Comparison of ENCODE assay signal across 1 cellular context in the genomic region with DNA sequence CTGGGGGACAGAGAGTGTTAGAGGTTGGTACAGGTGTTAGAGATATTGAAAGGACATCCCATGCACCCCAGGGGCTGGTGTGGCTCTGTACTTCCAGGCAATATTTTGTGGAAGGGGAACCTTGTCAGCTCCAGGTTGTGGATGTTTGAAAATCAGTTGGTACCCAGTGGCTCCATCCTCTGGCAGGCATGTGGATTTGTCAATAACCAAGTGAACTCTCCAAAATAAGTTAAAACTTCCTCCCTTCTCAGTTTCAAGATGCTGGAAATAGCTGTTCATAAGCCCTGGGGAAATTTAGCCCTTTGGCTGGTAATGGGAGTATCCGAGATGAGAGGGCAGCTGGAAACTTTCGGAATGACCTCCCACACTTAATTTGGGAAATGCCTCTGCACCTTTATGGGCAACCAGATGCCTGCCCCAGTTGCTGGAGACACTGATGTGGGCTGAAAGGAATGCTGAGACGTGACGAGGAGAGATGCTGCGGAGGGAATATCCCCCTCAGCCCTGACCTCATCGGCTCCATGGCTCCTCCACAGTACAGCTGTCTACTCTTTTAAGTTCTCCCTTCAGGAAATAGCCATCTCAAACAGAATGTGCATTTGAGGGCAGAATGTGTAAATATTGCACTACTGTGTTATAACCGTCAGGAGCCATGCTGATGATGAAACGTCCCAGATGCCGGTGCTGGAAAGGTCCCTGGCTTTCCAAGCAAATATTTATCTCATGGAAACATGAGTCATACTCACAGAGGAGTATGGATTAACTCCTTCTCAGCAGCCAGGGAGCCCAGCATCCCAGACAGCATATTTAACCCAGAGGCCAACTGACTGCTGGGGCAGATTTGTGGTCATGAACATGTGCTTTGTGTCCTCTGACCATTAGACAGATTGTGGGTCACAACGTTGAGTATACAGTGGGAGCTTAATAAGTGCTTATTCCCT.
TF ChIP-seq lines count a peak whose summit lies in the region.

No MANE protein-coding gene starts in this region.

TF ChIP-seq in HepG2, 621 proteins besides CTCF, POLR2A, EP300 and RAD21 (continued from another document and continues in another):
- TF ChIP-seq, protein P1, sequence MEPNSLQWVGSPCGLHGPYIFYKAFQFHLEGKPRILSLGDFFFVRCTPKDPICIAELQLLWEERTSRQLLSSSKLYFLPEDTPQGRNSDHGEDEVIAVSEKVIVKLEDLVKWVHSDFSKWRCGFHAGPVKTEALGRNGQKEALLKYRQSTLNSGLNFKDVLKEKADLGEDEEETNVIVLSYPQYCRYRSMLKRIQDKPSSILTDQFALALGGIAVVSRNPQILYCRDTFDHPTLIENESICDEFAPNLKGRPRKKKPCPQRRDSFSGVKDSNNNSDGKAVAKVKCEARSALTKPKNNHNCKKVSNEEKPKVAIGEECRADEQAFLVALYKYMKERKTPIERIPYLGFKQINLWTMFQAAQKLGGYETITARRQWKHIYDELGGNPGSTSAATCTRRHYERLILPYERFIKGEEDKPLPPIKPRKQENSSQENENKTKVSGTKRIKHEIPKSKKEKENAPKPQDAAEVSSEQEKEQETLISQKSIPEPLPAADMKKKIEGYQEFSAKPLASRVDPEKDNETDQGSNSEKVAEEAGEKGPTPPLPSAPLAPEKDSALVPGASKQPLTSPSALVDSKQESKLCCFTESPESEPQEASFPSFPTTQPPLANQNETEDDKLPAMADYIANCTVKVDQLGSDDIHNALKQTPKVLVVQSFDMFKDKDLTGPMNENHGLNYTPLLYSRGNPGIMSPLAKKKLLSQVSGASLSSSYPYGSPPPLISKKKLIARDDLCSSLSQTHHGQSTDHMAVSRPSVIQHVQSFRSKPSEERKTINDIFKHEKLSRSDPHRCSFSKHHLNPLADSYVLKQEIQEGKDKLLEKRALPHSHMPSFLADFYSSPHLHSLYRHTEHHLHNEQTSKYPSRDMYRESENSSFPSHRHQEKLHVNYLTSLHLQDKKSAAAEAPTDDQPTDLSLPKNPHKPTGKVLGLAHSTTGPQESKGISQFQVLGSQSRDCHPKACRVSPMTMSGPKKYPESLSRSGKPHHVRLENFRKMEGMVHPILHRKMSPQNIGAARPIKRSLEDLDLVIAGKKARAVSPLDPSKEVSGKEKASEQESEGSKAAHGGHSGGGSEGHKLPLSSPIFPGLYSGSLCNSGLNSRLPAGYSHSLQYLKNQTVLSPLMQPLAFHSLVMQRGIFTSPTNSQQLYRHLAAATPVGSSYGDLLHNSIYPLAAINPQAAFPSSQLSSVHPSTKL (CRISPR knock-in tag; IDR thresholded peaks at IDR 0.05) = peak; percentile 99
- no peak for TF ChIP-seq MAFG (CRISPR knock-in tag; IDR thresholded peaks at IDR 0.05)
- TF ChIP-seq MYC (CRISPR knock-in tag; IDR thresholded peaks at IDR 0.05; ENCODE audit: borderline replicate concordance) = peak; percentile 55
- peak; percentile 72; the same call in 1 of the 2 replicates for TF ChIP-seq ZNF430 (CRISPR knock-in tag; IDR thresholded peaks at IDR 0.05)
- TF ChIP-seq, protein P2, sequence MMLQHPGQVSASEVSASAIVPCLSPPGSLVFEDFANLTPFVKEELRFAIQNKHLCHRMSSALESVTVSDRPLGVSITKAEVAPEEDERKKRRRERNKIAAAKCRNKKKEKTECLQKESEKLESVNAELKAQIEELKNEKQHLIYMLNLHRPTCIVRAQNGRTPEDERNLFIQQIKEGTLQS (CRISPR knock-in tag; IDR thresholded peaks at IDR 0.05) = peak; percentile 100
- peak; percentile 85; the same call in 1 of the 2 replicates for TF ChIP-seq NCOR1 (IDR thresholded peaks at IDR 0.05; ENCODE audit: borderline replicate concordance, low read length)
- TF ChIP-seq ZNF329 (CRISPR knock-in tag; IDR thresholded peaks at IDR 0.05; ENCODE audit: low read depth) = no peak
- no peak for TF ChIP-seq NFATC3 (CRISPR knock-in tag; IDR thresholded peaks at IDR 0.05)
- TF ChIP-seq, protein P3, sequence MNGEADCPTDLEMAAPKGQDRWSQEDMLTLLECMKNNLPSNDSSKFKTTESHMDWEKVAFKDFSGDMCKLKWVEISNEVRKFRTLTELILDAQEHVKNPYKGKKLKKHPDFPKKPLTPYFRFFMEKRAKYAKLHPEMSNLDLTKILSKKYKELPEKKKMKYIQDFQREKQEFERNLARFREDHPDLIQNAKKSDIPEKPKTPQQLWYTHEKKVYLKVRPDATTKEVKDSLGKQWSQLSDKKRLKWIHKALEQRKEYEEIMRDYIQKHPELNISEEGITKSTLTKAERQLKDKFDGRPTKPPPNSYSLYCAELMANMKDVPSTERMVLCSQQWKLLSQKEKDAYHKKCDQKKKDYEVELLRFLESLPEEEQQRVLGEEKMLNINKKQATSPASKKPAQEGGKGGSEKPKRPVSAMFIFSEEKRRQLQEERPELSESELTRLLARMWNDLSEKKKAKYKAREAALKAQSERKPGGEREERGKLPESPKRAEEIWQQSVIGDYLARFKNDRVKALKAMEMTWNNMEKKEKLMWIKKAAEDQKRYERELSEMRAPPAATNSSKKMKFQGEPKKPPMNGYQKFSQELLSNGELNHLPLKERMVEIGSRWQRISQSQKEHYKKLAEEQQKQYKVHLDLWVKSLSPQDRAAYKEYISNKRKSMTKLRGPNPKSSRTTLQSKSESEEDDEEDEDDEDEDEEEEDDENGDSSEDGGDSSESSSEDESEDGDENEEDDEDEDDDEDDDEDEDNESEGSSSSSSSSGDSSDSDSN (CRISPR knock-in tag; IDR thresholded peaks at IDR 0.05) = peak; percentile 61
- peak; percentile 98 for TF ChIP-seq HIVEP1 (CRISPR knock-in tag; IDR thresholded peaks at IDR 0.05)
- TF ChIP-seq, protein P4, sequence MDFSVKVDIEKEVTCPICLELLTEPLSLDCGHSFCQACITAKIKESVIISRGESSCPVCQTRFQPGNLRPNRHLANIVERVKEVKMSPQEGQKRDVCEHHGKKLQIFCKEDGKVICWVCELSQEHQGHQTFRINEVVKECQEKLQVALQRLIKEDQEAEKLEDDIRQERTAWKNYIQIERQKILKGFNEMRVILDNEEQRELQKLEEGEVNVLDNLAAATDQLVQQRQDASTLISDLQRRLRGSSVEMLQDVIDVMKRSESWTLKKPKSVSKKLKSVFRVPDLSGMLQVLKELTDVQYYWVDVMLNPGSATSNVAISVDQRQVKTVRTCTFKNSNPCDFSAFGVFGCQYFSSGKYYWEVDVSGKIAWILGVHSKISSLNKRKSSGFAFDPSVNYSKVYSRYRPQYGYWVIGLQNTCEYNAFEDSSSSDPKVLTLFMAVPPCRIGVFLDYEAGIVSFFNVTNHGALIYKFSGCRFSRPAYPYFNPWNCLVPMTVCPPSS (IDR thresholded peaks at IDR 0.05) = no peak
- peak; percentile 20; the same call in 1 of the 2 replicates for TF ChIP-seq FOXP1 (IDR thresholded peaks at IDR 0.05)
- peak; percentile 95 for TF ChIP-seq FOXP1 (CRISPR knock-in tag; IDR thresholded peaks at IDR 0.05)
- TF ChIP-seq, protein P5, sequence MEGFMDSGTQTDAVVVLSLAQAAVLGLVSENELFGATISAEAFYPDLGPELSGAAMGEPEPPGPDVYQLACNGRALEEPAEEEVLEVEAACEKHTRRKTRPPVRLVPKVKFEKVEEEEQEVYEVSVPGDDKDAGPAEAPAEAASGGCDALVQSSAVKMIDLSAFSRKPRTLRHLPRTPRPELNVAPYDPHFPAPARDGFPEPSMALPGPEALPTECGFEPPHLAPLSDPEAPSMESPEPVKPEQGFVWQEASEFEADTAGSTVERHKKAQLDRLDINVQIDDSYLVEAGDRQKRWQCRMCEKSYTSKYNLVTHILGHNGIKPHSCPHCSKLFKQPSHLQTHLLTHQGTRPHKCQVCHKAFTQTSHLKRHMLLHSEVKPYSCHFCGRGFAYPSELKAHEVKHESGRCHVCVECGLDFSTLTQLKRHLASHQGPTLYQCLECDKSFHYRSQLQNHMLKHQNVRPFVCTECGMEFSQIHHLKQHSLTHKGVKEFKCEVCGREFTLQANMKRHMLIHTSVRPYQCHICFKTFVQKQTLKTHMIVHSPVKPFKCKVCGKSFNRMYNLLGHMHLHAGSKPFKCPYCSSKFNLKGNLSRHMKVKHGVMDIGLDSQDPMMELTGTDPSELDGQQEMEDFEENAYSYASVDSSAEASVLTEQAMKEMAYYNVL (CRISPR knock-in tag; IDR thresholded peaks at IDR 0.05; ENCODE audit: borderline replicate concordance) = peak; percentile 75
- no peak for TF ChIP-seq ZNF557 (CRISPR knock-in tag; IDR thresholded peaks at IDR 0.05)
- TF ChIP-seq ZSCAN21 (CRISPR knock-in tag; IDR thresholded peaks at IDR 0.05; ENCODE audit: borderline replicate concordance) = no peak
- peak; percentile 74; the same call in 1 of the 2 replicates for TF ChIP-seq SPEN (CRISPR knock-in tag; IDR thresholded peaks at IDR 0.05; ENCODE audit: low read depth)
- TF ChIP-seq ZNF251 (CRISPR knock-in tag; IDR thresholded peaks at IDR 0.05) = no peak
- peak; percentile 100 for TF ChIP-seq FOSL2 (CRISPR knock-in tag; IDR thresholded peaks at IDR 0.05)
- TF ChIP-seq MAFK (conservative IDR thresholded peaks at IDR 0.05 in 1 of 2, IDR thresholded peaks at IDR 0.05 in 1 of 2; ENCODE audit: low read length in 2 of 2) = peak; percentile 5 to 59; a peak in 2 of 4 replicates
- TF ChIP-seq, protein P6, sequence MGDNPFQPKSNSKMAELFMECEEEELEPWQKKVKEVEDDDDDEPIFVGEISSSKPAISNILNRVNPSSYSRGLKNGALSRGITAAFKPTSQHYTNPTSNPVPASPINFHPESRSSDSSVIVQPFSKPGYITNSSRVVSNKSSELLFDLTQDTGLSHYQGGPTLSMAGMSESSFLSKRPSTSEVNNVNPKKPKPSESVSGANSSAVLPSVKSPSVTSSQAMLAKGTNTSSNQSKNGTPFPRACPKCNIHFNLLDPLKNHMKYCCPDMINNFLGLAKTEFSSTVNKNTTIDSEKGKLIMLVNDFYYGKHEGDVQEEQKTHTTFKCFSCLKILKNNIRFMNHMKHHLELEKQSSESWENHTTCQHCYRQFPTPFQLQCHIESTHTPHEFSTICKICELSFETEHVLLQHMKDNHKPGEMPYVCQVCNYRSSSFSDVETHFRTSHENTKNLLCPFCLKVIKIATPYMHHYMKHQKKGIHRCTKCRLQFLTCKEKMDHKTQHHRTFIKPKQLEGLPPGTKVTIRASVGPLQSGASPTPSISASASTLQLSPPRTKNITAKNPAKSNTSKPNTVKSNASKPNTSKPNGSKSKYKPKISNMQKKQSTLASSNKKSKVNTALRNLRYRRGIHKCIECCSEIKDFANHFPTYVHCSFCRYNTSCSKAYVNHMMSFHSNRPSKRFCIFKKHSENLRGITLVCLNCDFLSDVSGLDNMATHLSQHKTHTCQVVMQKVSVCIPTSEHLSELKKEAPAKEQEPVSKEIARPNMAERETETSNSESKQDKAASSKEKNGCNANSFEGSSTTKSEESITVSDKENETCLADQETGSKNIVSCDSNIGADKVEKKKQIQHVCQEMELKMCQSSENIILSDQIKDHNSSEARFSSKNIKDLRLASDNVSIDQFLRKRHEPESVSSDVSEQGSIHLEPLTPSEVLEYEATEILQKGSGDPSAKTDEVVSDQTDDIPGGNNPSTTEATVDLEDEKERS (CRISPR knock-in tag; IDR thresholded peaks at IDR 0.05) = 0 out of 2 replicates have a peak, but pooled peaks have one; percentile 68
- TF ChIP-seq SSRP1 (CRISPR knock-in tag; IDR thresholded peaks at IDR 0.05) = peak; percentile 47; the same call in 1 of the 2 replicates
- TF ChIP-seq AGO1 (IDR thresholded peaks at IDR 0.05; ENCODE audit: low read depth, low read length, poor library complexity, severe bottlenecking) = no peak
- peak; percentile 48; the same call in 1 of the 2 replicates for TF ChIP-seq MTF2 (CRISPR knock-in tag; IDR thresholded peaks at IDR 0.05; ENCODE audit: borderline replicate concordance)
- peak; percentile 43; the same call in 1 of the 2 replicates for TF ChIP-seq ARNT2 (CRISPR knock-in tag; IDR thresholded peaks at IDR 0.05; ENCODE audit: low read depth)
- TF ChIP-seq, protein P7, sequence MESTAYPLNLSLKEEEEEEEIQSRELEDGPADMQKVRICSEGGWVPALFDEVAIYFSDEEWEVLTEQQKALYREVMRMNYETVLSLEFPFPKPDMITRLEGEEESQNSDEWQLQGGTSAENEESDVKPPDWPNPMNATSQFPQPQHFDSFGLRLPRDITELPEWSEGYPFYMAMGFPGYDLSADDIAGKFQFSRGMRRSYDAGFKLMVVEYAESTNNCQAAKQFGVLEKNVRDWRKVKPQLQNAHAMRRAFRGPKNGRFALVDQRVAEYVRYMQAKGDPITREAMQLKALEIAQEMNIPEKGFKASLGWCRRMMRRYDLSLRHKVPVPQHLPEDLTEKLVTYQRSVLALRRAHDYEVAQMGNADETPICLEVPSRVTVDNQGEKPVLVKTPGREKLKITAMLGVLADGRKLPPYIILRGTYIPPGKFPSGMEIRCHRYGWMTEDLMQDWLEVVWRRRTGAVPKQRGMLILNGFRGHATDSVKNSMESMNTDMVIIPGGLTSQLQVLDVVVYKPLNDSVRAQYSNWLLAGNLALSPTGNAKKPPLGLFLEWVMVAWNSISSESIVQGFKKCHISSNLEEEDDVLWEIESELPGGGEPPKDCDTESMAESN (CRISPR knock-in tag; conservative IDR thresholded peaks at IDR 0.05) = peak; percentile 65; the same call in 1 of the 2 replicates
- TF ChIP-seq NR2F2 (IDR thresholded peaks at IDR 0.05; ENCODE audit: borderline replicate concordance, low read depth) = peak; percentile 83
- TF ChIP-seq ZNF205 (CRISPR knock-in tag; IDR thresholded peaks at IDR 0.05) = peak; percentile 35
- TF ChIP-seq ZNF652 (CRISPR knock-in tag; IDR thresholded peaks at IDR 0.05; ENCODE audit: borderline replicate concordance, low read depth) = peak; percentile 99
- peak; percentile 82; the same call in 1 of the 2 replicates for TF ChIP-seq TGIF2 (CRISPR knock-in tag; IDR thresholded peaks at IDR 0.05)
- TF ChIP-seq ZNF556 (CRISPR knock-in tag; IDR thresholded peaks at IDR 0.05; ENCODE audit: borderline replicate concordance) = peak; percentile 90; the same call in 1 of the 2 replicates
- peak; percentile 95 for TF ChIP-seq HDAC1 (CRISPR knock-in tag; IDR thresholded peaks at IDR 0.05)
- TF ChIP-seq KDM1A (CRISPR knock-in tag; IDR thresholded peaks at IDR 0.05) = peak; percentile 35; the same call in 1 of the 2 replicates
- TF ChIP-seq MED8 (CRISPR knock-in tag; IDR thresholded peaks at IDR 0.05; ENCODE audit: insufficient replicate concordance) = peak; percentile 79
- TF ChIP-seq ZNF709 (CRISPR knock-in tag; IDR thresholded peaks at IDR 0.05) = 0 out of 2 replicates have a peak, but pooled peaks have one; percentile 48
- no peak for TF ChIP-seq ZNF484 (CRISPR knock-in tag; IDR thresholded peaks at IDR 0.05; ENCODE audit: borderline replicate concordance, low read depth)
- peak; percentile 97 for TF ChIP-seq ISL2 (CRISPR knock-in tag; IDR thresholded peaks at IDR 0.05)
